In genomic region chr13:106874308-106874707, GRCh38 we compare ENCODE assay signal across 23 cellular contexts.
DNase-seq lines count a peak whose midpoint lies in the region; ATAC-seq and TF ChIP-seq lines count a peak whose summit lies in the region.
"Had no signal": no experiment of that assay in that cellular context is flagged by ENCODE, and none has a peak within 500 bp of the region (broad histone marks: within the 10 kb centered on the region; RNA-seq: fewer than 3 reads in every experiment).

No MANE protein-coding gene starts in this region.

- H3K4me1 Mint-ChIP-seq in MCF 10A (ENCODE audit: insufficient read depth, unreplicated experiment) = no peaks in the 10 kb centered on the region

- CTCF ChIA-PET in MCF 10A (lab: Yijun Ruan, JAX) = interaction anchor here (0.5 kb wide), 1 partner anchor 338 kb away, joined by 3 read pairs; no protein-coding TSS in a partner anchor

- no peaks in the 10 kb centered on the region for H3K9me3 Mint-ChIP-seq in MCF 10A (ENCODE audit: unreplicated experiment)

- H3K36me3 ChIP-seq in breast epithelium = no peaks in the 10 kb centered on the region
- H3K36me3 ChIP-seq in spleen = no peaks in the 10 kb centered on the region
- H3K36me3 ChIP-seq in uterus = no peaks in the 10 kb centered on the region
- H3K36me3 ChIP-seq: Peyer's patch, SJSA1 had no signal

- H3K36me3 Mint-ChIP-seq in MCF 10A (ENCODE audit: insufficient read depth, unreplicated experiment) = no peaks in the 10 kb centered on the region
- H3K36me3 Mint-ChIP-seq: CD8-positive, alpha-beta T cell had no signal

- H3K4me1 ChIP-seq in breast epithelium (peaks cover 0 to 2% of the 10 kb centered on the region in 2 donors), spleen (peaks cover 0 to 5% (median 2%) of the 10 kb centered on the region in 6 donors), uterus (no peaks in the 10 kb centered on the region)
- H3K4me1 ChIP-seq: Peyer's patch, SJSA1 had no signal

- no peaks in the 10 kb centered on the region for H3K27me3 Mint-ChIP-seq in MCF 10A (ENCODE audit: insufficient read depth, unreplicated experiment)

- H3K27me3 ChIP-seq in breast epithelium = no peaks in the 10 kb centered on the region
- no peaks in the 10 kb centered on the region for H3K27me3 ChIP-seq in spleen (replicated peaks in 1 of 7)
- no peaks in the 10 kb centered on the region for H3K27me3 ChIP-seq in uterus
- H3K27me3 ChIP-seq: Peyer's patch, SJSA1 had no signal

- POLR2A ChIA-PET in MCF 10A (lab: Yijun Ruan, JAX) = no interaction called here

- no peak overlapping the region for H3K27ac Mint-ChIP-seq in MCF 10A (ENCODE audit: low read depth, unreplicated experiment)
- H3K27ac Mint-ChIP-seq: CD8-positive, alpha-beta T cell had no signal

- intact Hi-C loops in breast epithelium (cut with DNase I; ENCODE audit: low total_unique reads) (no loop called here), MCF 10A (cut with micrococcal nuclease) (no loop called here), spleen (cut with DNase I; ENCODE audit: low total_unique reads) (no loop called here), uterus (cut with DNase I; ENCODE audit: low total_unique reads) (no loop called here)

- H3K9me3 ChIP-seq in breast epithelium (no peaks in the 10 kb centered on the region), spleen (no peaks in the 10 kb centered on the region), uterus (no peaks in the 10 kb centered on the region)
- H3K9me3 ChIP-seq: Peyer's patch, SJSA1 had no signal

- no peak overlapping the region for H3K4me3 Mint-ChIP-seq in MCF 10A (ENCODE audit: unreplicated experiment)
- H3K4me3 Mint-ChIP-seq: CD8-positive, alpha-beta T cell had no signal

- peak overlapping the region; percentile 21 to 35 for H3K27ac ChIP-seq in breast epithelium
- peak overlapping the region in 7 of 8 donors; percentile 70 to 81 (median 76) for H3K27ac ChIP-seq in spleen
- peak overlapping the region in 1 of 2 donors; percentile 2 for H3K27ac ChIP-seq in uterus
- H3K27ac ChIP-seq: KMS-11, Peyer's patch, SJSA1 had no signal

- WGBS in spleen, 5 donors = 10 to 28% (median 15%) methylated on average over 2 of the region's 2 CpGs

- H3K4me3 ChIP-seq in breast epithelium (no peak overlapping the region), fibroblast of pulmonary artery (replicated peaks; ENCODE audit: low read depth, low read length) (no peak overlapping the region), spleen (no peak overlapping the region), uterus (no peak overlapping the region)
- H3K4me3 ChIP-seq: Peyer's patch, SJSA1 had no signal

- BruUV-seq in MCF 10A (replicated peaks; lab: Mats Ljungman, UMichigan) = no TSS peak

- ATAC-seq in GM21619 (IDR thresholded peaks at IDR 0.05; ENCODE audit: unreplicated experiment) = no peak
- ATAC-seq: CD8-positive, alpha-beta T cell; HCT116 had no signal

- TF ChIP-seq POLR2A in breast epithelium (IDR thresholded peaks at IDR 0.05) (no peak), spleen (IDR thresholded peaks at IDR 0.05) (no peak), uterus (IDR thresholded peaks at IDR 0.05) (no peak)

- TF ChIP-seq CTCF in breast epithelium (IDR thresholded peaks at IDR 0.05) = no peak
- no peak for TF ChIP-seq CTCF in MCF 10A (IDR thresholded peaks at IDR 0.05; ENCODE audit: unreplicated experiment)
- TF ChIP-seq CTCF in fibroblast of pulmonary artery (IDR thresholded peaks at IDR 0.05; ENCODE audit: low read length, missing control alignments) = no peak
- no peak for TF ChIP-seq CTCF in spleen (IDR thresholded peaks at IDR 0.05 in 8 of 11, conservative IDR thresholded peaks at IDR 0.05 in 3 of 11)
- no peak for TF ChIP-seq CTCF in uterus (IDR thresholded peaks at IDR 0.05)

- DNase-seq in breast epithelium (ENCODE audit: low spot score in 2 of 2) (no peak), MCF 10A (ENCODE audit: unreplicated experiment) (no peak), GF-D8 (lab: John Stamatoyannopoulos, UW) (peak; percentile 33), fibroblast of pulmonary artery (ENCODE audit: low read depth) (peak; percentile 55), spleen (no peak), uterus (no peak)
- DNase-seq: 8988T; C1 segment of cervical spinal cord; CD8-positive, alpha-beta T cell; DMS153; GOT3; MV-4-11; NCI-H1105 treated with DMSO at 0.1 percent for 48 hours; NCI-H2029 treated with DMSO at 0.1 percent for 48 hours; NCI-H2171; NCI-H345; NCI-H524 treated with DMSO at 0.1 percent for 48 hours; NCI-H82; Peyer's patch had no signal

Comparison
In these comparisons a context has a peak if more than half of its experiments do, and no peak if none do; other contexts are left out.
1. DNase-seq: peak in GF-D8 (single experiment) and fibroblast of pulmonary artery (single experiment); none in breast epithelium (0 of 2), MCF 10A (single experiment), spleen (single experiment) and uterus (0 of 2).